10 cellular contexts compared by ENCODE assay signal in the genomic region with DNA sequence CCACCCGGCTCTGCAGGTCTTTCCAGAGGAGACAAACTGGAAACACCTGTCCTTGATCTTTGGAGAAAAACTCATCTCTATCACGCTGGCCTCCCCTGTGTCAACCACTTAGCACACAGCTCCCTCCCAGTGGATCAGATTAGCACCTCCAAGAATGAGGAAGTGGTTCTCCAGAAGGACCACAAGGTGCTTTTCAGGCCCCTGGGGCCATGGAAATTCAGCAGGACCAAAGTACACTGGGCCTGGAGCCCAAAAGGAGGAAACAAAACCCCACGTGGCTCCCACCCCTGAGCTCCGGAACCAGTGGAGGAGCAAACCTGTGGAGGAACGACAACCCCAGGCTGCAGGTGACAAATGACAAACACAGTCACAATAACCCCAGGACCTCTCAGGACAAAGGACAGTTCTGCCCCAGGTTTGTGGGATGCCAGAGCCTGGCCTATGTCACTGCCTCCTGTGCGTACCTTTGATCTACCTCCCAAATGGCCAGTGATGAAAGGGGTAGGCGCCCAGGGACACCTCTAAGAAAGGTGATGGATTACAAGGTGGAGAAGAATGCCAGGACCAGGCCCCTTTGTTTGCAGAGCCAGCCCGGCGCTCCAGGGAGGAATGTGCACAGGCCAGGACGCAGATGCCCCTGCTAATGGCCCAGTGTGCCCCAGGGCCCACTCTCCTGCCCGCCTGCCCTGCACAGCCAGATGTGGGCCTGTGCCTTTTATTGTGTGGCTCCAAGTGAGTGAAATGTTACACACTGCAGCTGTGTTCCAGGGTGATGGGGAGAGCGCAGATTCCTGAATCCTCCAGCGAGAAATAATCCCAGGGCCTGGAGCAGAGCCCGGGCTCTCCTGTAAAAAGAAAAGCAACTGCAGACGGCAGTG. TPM values are rescaled to one million over a fixed set of nuclear protein-coding genes. Genes with fewer than 3 reads are reported as not detected.
DNase-seq lines count a peak whose midpoint lies in the region; ATAC-seq, FAIRE-seq and TF ChIP-seq lines count a peak whose summit lies in the region.
"Had no signal": no experiment of that assay in that cellular context is flagged by ENCODE, and none has a peak within 500 bp of the region (broad histone marks: within the 10 kb centered on the region; RNA-seq: fewer than 3 reads in every experiment).

No MANE protein-coding gene starts in this region.

- dilution Hi-C loops in keratinocyte (cut with MboI; ENCODE audit: extremely low pct_ligation_motif_present, low sequenced_read_pairs) = no loop called here

- H3K27me3 ChIP-seq in keratinocyte (ENCODE audit: control insufficient read depth, extremely low read depth, insufficient read depth, low read length) = no peaks in the 10 kb centered on the region
- H3K27me3 ChIP-seq in subcutaneous abdominal adipose tissue (ENCODE audit: control insufficient read depth in 5 of 5, insufficient read depth in 4 of 5, low read length in 5 of 5) = no peaks in the 10 kb centered on the region
- H3K27me3 ChIP-seq in effector memory CD4-positive, alpha-beta T cell (replicated peaks; ENCODE audit: control insufficient read depth, insufficient read depth, low read length, poor library complexity, severe bottlenecking) = no peaks in the 10 kb centered on the region

- H3K36me3 ChIP-seq in keratinocyte (ENCODE audit: control insufficient read depth in 2 of 2, extremely low read depth in 1 of 2, insufficient read depth in 2 of 2, low read length in 2 of 2) (no peaks in the 10 kb centered on the region), subcutaneous abdominal adipose tissue (ENCODE audit: control insufficient read depth in 5 of 5, insufficient read depth in 5 of 5, low read length in 5 of 5) (no peaks in the 10 kb centered on the region)
- H3K36me3 ChIP-seq in effector memory CD4-positive, alpha-beta T cell (ENCODE audit: control insufficient read depth, insufficient read depth, low read length) = no peaks in the 10 kb centered on the region

- no peaks in the 10 kb centered on the region for H3K79me2 ChIP-seq in keratinocyte (ENCODE audit: control insufficient read depth, insufficient read depth, low read length)

- no peak overlapping the region for H2AFZ ChIP-seq in keratinocyte (ENCODE audit: control insufficient read depth, low read length)
- H2AFZ ChIP-seq: GM23338 had no signal

- H3K9me3 ChIP-seq in keratinocyte (ENCODE audit: control insufficient read depth, low read depth, low read length) (no peaks in the 10 kb centered on the region), subcutaneous abdominal adipose tissue (ENCODE audit: control insufficient read depth in 5 of 5, low read length in 5 of 5) (no peaks in the 10 kb centered on the region)
- no peaks in the 10 kb centered on the region for H3K9me3 ChIP-seq in effector memory CD4-positive, alpha-beta T cell (ENCODE audit: control insufficient read depth, low read length)

- peak; percentile 54 for FAIRE-seq in HTR-8/SVneo (lab: Jason Lieb, UNC)
- peak; percentile 88 for FAIRE-seq in keratinocyte (lab: Jason Lieb, UNC)
- FAIRE-seq: TTC549 had no signal

- no peak overlapping the region for H3K4me3 ChIP-seq in keratinocyte (ENCODE audit: control insufficient read depth in 2 of 3, extremely low read depth in 1 of 3, insufficient read depth in 2 of 3, low read depth in 1 of 3, low read length in 3 of 3)
- H3K4me3 ChIP-seq in subcutaneous abdominal adipose tissue (ENCODE audit: low read depth in 1 of 5, low read length in 5 of 5) = peak overlapping the region; percentile 8 to 60 (median 42)
- H3K4me3 ChIP-seq in effector memory CD4-positive, alpha-beta T cell (ENCODE audit: insufficient read depth, low read depth, low read length, poor library complexity, severe bottlenecking) = no peak overlapping the region
- H3K4me3 ChIP-seq: GM23338 had no signal

- H4K20me1 ChIP-seq in keratinocyte (ENCODE audit: control insufficient read depth, extremely low read depth, insufficient read depth, low read length) = no peaks in the 10 kb centered on the region

- peak overlapping the region; percentile 24 for H3K4me2 ChIP-seq in keratinocyte (ENCODE audit: control insufficient read depth, extremely low read depth, insufficient read depth, low read depth, low read length)
- H3K4me2 ChIP-seq: GM23338 had no signal

- no peak for TF ChIP-seq CTCF in keratinocyte (optimal IDR thresholded peaks at IDR 0.05 in 1 of 3, IDR thresholded peaks at IDR 0.05 in 1 of 3, conservative IDR thresholded peaks at IDR 0.05 in 1 of 3; ENCODE audit: extremely low read depth in 1 of 3, insufficient read depth in 2 of 3, low read length in 3 of 3)

- no peak for DNase-seq in HTR-8/SVneo (ENCODE audit: insufficient read length, low spot score)
- DNase-seq in UCSD-AML1 (lab: John Stamatoyannopoulos, UW; ENCODE audit: unreplicated experiment) = peak; percentile 34
- no peak for DNase-seq in keratinocyte (ENCODE audit: low read depth, low spot score)
- DNase-seq in NCI-H2227 treated with DMSO at 0.1 percent for 48 hours (lab: John Stamatoyannopoulos, UW) = no peak
- DNase-seq in effector memory CD4-positive, alpha-beta T cell = no peak

- peaks cover 65% of the 10 kb centered on the region for H3K4me1 ChIP-seq in keratinocyte (ENCODE audit: control insufficient read depth, extremely low read depth, insufficient read depth, low read length)
- peaks cover 33 to 98% (median 94%) of the 10 kb centered on the region in 5 donors for H3K4me1 ChIP-seq in subcutaneous abdominal adipose tissue (ENCODE audit: control insufficient read depth in 5 of 5, insufficient read depth in 5 of 5, low read length in 5 of 5)
- H3K4me1 ChIP-seq in effector memory CD4-positive, alpha-beta T cell (ENCODE audit: control insufficient read depth, insufficient read depth, low read length, poor library complexity, severe bottlenecking) = no peaks in the 10 kb centered on the region

- H3K9ac ChIP-seq in keratinocyte (ENCODE audit: control insufficient read depth, extremely low read depth, insufficient read depth, low read length) (no peak overlapping the region), subcutaneous abdominal adipose tissue (ENCODE audit: low read length in 5 of 5) (peak overlapping the region in 3 of 5 donors; percentile 21 to 72 (median 55))

- ATAC-seq in HG03159 (IDR thresholded peaks at IDR 0.05; ENCODE audit: unreplicated experiment) (no peak), HG02763 (IDR thresholded peaks at IDR 0.05; ENCODE audit: unreplicated experiment) (no peak)
- ATAC-seq: GM23338 had no signal

- H3K9me1 ChIP-seq in keratinocyte (ENCODE audit: control insufficient read depth, extremely low read depth, insufficient read depth, low read length) = peaks cover 3% of the 10 kb centered on the region

- H3K27ac ChIP-seq in keratinocyte (ENCODE audit: control insufficient read depth, insufficient read depth, low read length) = no peak overlapping the region
- H3K27ac ChIP-seq in subcutaneous abdominal adipose tissue (ENCODE audit: low read depth, low read length) = peak overlapping the region; percentile 91
- no peak overlapping the region for H3K27ac ChIP-seq in effector memory CD4-positive, alpha-beta T cell (ENCODE audit: insufficient read depth, low read length, poor library complexity, severe bottlenecking)

RNA-seq across cellular contexts. Expression of gene TNS3, which starts 5.6 kb away (rescaled TPM):
- 3.9 to 5.7 TPM (median 5.3 TPM) in 3 replicates for polyA plus RNA-seq in keratinocyte
- 0.39 TPM for polyA plus RNA-seq in keratinocyte (2011; ENCODE audit: low read depth)
- 4.7 and 4.9 TPM in 2 replicates for polyA plus RNA-seq in keratinocyte (2011; cell fraction: cytosol; rRNA removed)
- polyA plus RNA-seq in keratinocyte (2011; cell fraction: nucleus; rRNA removed) = 12.2 and 14.2 TPM in 2 replicates
- 1.2 and 4.6 TPM in 2 replicates for polyA plus RNA-seq in keratinocyte (2012; ENCODE audit: low replicate concordance)
- 10.1 to 20.3 TPM (median 18.5 TPM) in 3 replicates for polyA minus RNA-seq in keratinocyte
- 6.1 TPM for polyA minus RNA-seq in keratinocyte (2011; cell fraction: cytosol; rRNA and poly(A)+ RNA removed)
- 10.4 and 17.5 TPM in 2 replicates for polyA minus RNA-seq in keratinocyte (2011; cell fraction: nucleus; rRNA and poly(A)+ RNA removed)

Comparison
In these comparisons a context has a peak if more than half of its experiments do, and no peak if none do; other contexts are left out.
1. H3K4me3 ChIP-seq: peak in subcutaneous abdominal adipose tissue (5 of 5); none in keratinocyte (0 of 3) and effector memory CD4-positive, alpha-beta T cell (single experiment).